In the genomic region with DNA sequence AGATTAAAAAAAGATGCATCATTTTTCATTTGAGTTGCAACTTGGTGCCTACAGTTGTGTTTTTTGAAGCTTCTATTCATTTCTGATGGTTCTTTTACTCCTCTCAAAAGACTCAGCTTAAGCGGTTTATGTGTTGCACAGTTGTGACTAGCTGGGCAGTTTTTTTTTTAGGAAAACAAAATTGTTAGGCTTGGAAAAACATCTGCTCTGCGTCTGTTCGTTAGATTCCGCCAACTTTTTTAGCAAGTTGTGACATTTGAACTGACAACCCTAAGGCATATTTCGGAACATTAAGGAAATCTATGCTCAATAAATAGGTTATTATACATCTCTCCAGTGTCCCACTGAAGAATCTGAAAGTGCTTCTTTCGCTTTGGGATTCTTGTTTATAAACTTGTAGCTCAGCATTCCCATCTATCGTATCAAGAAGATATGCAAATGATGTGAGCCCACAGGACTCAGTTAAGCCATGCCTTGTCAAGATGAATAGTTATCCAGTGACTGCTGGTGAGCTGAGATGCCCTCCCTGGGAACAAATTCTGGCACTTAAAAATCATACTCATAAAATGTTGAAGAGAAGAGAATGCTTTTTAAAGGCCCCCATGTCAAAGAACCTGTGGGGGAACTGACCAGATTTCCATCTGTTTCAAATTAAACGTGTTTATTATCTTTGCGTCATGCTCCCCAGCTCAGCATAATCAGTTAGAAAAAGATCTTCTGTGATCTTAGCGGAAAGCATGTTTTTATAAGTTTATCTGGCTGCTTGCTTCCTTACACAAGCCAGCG, we compare ENCODE assay signal across 16 cellular contexts.
A peak's percentile ranks its signal among the peaks of the same experiment; 100 is the strongest.
DNase-seq lines count a peak whose midpoint lies in the region; ATAC-seq and TF ChIP-seq lines count a peak whose summit lies in the region.
"Had no signal": no experiment of that assay in that cellular context is flagged by ENCODE, and none has a peak within 500 bp of the region (broad histone marks: within the 10 kb centered on the region; RNA-seq: fewer than 3 reads in every experiment).

No MANE protein-coding gene starts in this region.

- no peaks in the 10 kb centered on the region for H3K4me1 Mint-ChIP-seq in activated CD4-positive, alpha-beta T cell treated with anti-CD3 and anti-CD28 coated beads, Interleukin-2, amount 10 ng/mL, durations not matched to agents 24 days and 14 days
- H3K4me1 Mint-ChIP-seq: stimulated activated effector memory CD8-positive, alpha-beta T cell treated with anti-CD3 and anti-CD28 coated beads, Interleukin-12 subunit alpha, Interleukin-12 subunit beta, amount 100 ng/mL, for 72 hours had no signal

- no peaks in the 10 kb centered on the region for H3K36me3 Mint-ChIP-seq in activated CD4-positive, alpha-beta T cell treated with anti-CD3 and anti-CD28 coated beads, Interleukin-2, amount 10 ng/mL, durations not matched to agents 24 days and 14 days (ENCODE audit: low read depth)
- H3K36me3 Mint-ChIP-seq: activated naive CD8-positive, alpha-beta T cell; CD4-positive, alpha-beta memory T cell; stimulated activated effector memory CD8-positive, alpha-beta T cell treated with anti-CD3 and anti-CD28 coated beads, Interleukin-12 subunit alpha, Interleukin-12 subunit beta, amount 100 ng/mL, for 72 hours; WTC11 had no signal

- peaks cover 3% of the 10 kb centered on the region for H3K27me3 Mint-ChIP-seq in activated CD4-positive, alpha-beta T cell treated with anti-CD3 and anti-CD28 coated beads, Interleukin-2, amount 10 ng/mL, durations not matched to agents 24 days and 14 days

- peak; percentile 89 for DNase-seq in BJ (ENCODE audit: low read depth)
- DNase-seq in 8988T = no peak
- DNase-seq in activated CD4-positive, alpha-beta T cell treated with anti-CD3 and anti-CD28 coated beads, Interleukin-2, amount 10 ng/mL, durations not matched to agents 24 days and 14 days = no peak
- no peak for DNase-seq in activated CD8-positive, alpha-beta memory T cell treated with anti-CD3 and anti-CD28 coated beads, Interleukin-2, amount 50 U/mL, for 4 hours
- no peak for DNase-seq in activated CD4-positive, alpha-beta T cell treated with anti-CD3 and anti-CD28 coated beads for 1 hour
- DNase-seq: CD4-positive, alpha-beta memory T cell; erythroblast; NCI-H2081; stimulated activated CD4-positive, alpha-beta T cell treated with anti-CD3 and anti-CD28 coated beads, Interleukin-4, amount 100 ng/mL, for 24 hours had no signal

- intact Hi-C loops in activated CD4-positive, alpha-beta T cell treated with anti-CD3 and anti-CD28 coated beads, Interleukin-2, amount 10 ng/mL, durations not matched to agents 24 days and 14 days (cut with micrococcal nuclease) = no loop called here

- H3K27me3 ChIP-seq in BJ (ENCODE audit: control insufficient read depth, insufficient read depth, low read length) (no peaks in the 10 kb centered on the region), gastroesophageal sphincter (no peaks in the 10 kb centered on the region)

- H3K27ac ChIP-seq in gastroesophageal sphincter (peak overlapping the region in 3 of 4 donors; percentile 18 to 44 (median 40)), skin epidermis (peak overlapping the region in 12 of 21 experiments; percentile 27 to 81 (median 48))
- H3K27ac ChIP-seq: prostate gland had no signal

- peak overlapping the region; percentile 8; the same call in 1 of the 2 replicates for H3K4me3 ChIP-seq in BJ (ENCODE audit: low read depth, low read length)
- H3K4me3 ChIP-seq in gastroesophageal sphincter = no peak overlapping the region
- H3K4me3 ChIP-seq in skin epidermis = no peak overlapping the region
- H3K4me3 ChIP-seq: prostate gland had no signal

- TF ChIP-seq CTCF in BJ (IDR thresholded peaks at IDR 0.05; ENCODE audit: insufficient read depth, low read depth, low read length) (no peak), gastroesophageal sphincter (IDR thresholded peaks at IDR 0.05) (no peak)

- WGBS in gastroesophageal sphincter (ENCODE audit: low coverage in 1 of 2), 2 donors = 20 to 48% methylated on average over 9 to 11 of the region's 11 CpGs

- TF ChIP-seq POLR2A in gastroesophageal sphincter (IDR thresholded peaks at IDR 0.05) = no peak

- no peak overlapping the region for H3K27ac Mint-ChIP-seq in activated CD4-positive, alpha-beta T cell treated with anti-CD3 and anti-CD28 coated beads, Interleukin-2, amount 10 ng/mL, durations not matched to agents 24 days and 14 days
- H3K27ac Mint-ChIP-seq: activated naive CD8-positive, alpha-beta T cell; CD4-positive, alpha-beta memory T cell; stimulated activated effector memory CD8-positive, alpha-beta T cell treated with anti-CD3 and anti-CD28 coated beads, Interleukin-12 subunit alpha, Interleukin-12 subunit beta, amount 100 ng/mL, for 72 hours; WTC11 had no signal

- H3K9me3 ChIP-seq in gastroesophageal sphincter = no peaks in the 10 kb centered on the region
- H3K9me3 ChIP-seq: prostate gland had no signal

- H3K36me3 ChIP-seq in BJ (ENCODE audit: control insufficient read depth, insufficient read depth, low read length) = no peaks in the 10 kb centered on the region
- H3K36me3 ChIP-seq in gastroesophageal sphincter = no peaks in the 10 kb centered on the region
- H3K36me3 ChIP-seq: prostate gland had no signal

- no peaks in the 10 kb centered on the region for H3K4me1 ChIP-seq in gastroesophageal sphincter
- H3K4me1 ChIP-seq: prostate gland had no signal

- no peak overlapping the region for H3K4me3 Mint-ChIP-seq in activated CD4-positive, alpha-beta T cell treated with anti-CD3 and anti-CD28 coated beads, Interleukin-2, amount 10 ng/mL, durations not matched to agents 24 days and 14 days
- H3K4me3 Mint-ChIP-seq: activated naive CD8-positive, alpha-beta T cell; CD4-positive, alpha-beta memory T cell; stimulated activated effector memory CD8-positive, alpha-beta T cell treated with anti-CD3 and anti-CD28 coated beads, Interleukin-12 subunit alpha, Interleukin-12 subunit beta, amount 100 ng/mL, for 72 hours; WTC11 had no signal

- TF ChIP-seq EP300 in gastroesophageal sphincter (IDR thresholded peaks at IDR 0.05) = no peak

- H3K9me3 Mint-ChIP-seq in activated CD4-positive, alpha-beta T cell treated with anti-CD3 and anti-CD28 coated beads, Interleukin-2, amount 10 ng/mL, durations not matched to agents 24 days and 14 days = no peaks in the 10 kb centered on the region
- H3K9me3 Mint-ChIP-seq: stimulated activated effector memory CD8-positive, alpha-beta T cell treated with anti-CD3 and anti-CD28 coated beads, Interleukin-12 subunit alpha, Interleukin-12 subunit beta, amount 100 ng/mL, for 72 hours; WTC11 had no signal

- POLR2A ChIA-PET in BJ (lab: Charles Lee) = interaction anchor here (0.6 to 0.7 kb wide), 3 partner anchors 18 to 105 kb away, joined by 3 read pairs; no protein-coding TSS in a partner anchor

- CTCF ChIA-PET in BJ (lab: Yijun Ruan, JAX) = interaction anchor here (0.6 to 1.5 kb wide), 3 partner anchors 49 to 133 kb away, joined by 3 to 7 read pairs (median 6); no protein-coding TSS in a partner anchor

- ATAC-seq in SK-N-SH treated with all-trans-retinoic acid at 6 μM for 48 hours (peak; percentile 39; the same call in 2 of the 3 replicates), gastroesophageal sphincter (peak; percentile 39)
- ATAC-seq: stimulated activated effector memory CD8-positive, alpha-beta T cell treated with anti-CD3 and anti-CD28 coated beads, Interleukin-12 subunit alpha, Interleukin-12 subunit beta, amount 100 ng/mL, for 72 hours; WTC11 had no signal

TF ChIP-seq in SK-N-SH treated with all-trans-retinoic acid at 6 μM for 48 hours, 23 proteins besides CTCF, POLR2A, EP300 and RAD21:
- TF ChIP-seq ISL1 (CRISPR knock-in tag; IDR thresholded peaks at IDR 0.05) (peak; percentile 59), ESRRG (CRISPR knock-in tag; IDR thresholded peaks at IDR 0.05) (no peak), TCF4 (CRISPR knock-in tag; IDR thresholded peaks at IDR 0.05; ENCODE audit: borderline replicate concordance) (peak; percentile 92), TSHZ2 (CRISPR knock-in tag; IDR thresholded peaks at IDR 0.05) (peak; percentile 87), CREB5 (CRISPR knock-in tag; IDR thresholded peaks at IDR 0.05; ENCODE audit: low read depth) (0 out of 2 replicates have a peak, but pooled peaks have one; percentile 7)
